Comparison of ENCODE assay signal across 23 cellular contexts in genomic region chr12:24574538-24574937, GRCh38.
"Had no signal": no experiment of that assay in that cellular context is flagged by ENCODE, and none has a peak within 500 bp of the region (broad histone marks: within the 10 kb centered on the region; RNA-seq: fewer than 3 reads in every experiment).

No MANE protein-coding gene starts in this region.

- H3K27ac ChIP-seq: breast epithelium, gastroesophageal sphincter, hepatocyte, right atrium auricular region, stomach, thyroid gland had no signal

- H3K4me1 Mint-ChIP-seq: central memory CD8-positive, alpha-beta T cell; naive thymus-derived CD4-positive, alpha-beta T cell; stimulated activated naive B cell treated with anti-CD40 and anti-IgM and Interleukin-4, amounts not matched to agents 10 μg/mL and 1 μg/mL and 100 μg/mL, for 72 hours had no signal

- H3K36me3 ChIP-seq: breast epithelium, gastroesophageal sphincter, right atrium auricular region, stomach, thyroid gland had no signal

- H3K4me3 Mint-ChIP-seq: activated T-cell treated with anti-CD3 and anti-CD28 coated beads, Interleukin-2, amount 50 U/mL, for 72 hours; central memory CD8-positive, alpha-beta T cell; naive thymus-derived CD4-positive, alpha-beta T cell; stimulated activated naive B cell treated with anti-CD40 and anti-IgM and Interleukin-4, amounts not matched to agents 10 μg/mL and 1 μg/mL and 100 μg/mL, for 72 hours; T-helper 2 cell treated with Interferon-gamma antibody and Interleukin-4, amounts not matched to agents 5 μg/mL and 100 μg/mL, for 36 hours had no signal

- H3K27me3 ChIP-seq: breast epithelium, hepatocyte, right atrium auricular region, stomach, thyroid gland had no signal

- DNase-seq: activated CD4-positive, alpha-beta T cell treated with anti-CD3 and anti-CD28 coated beads for 4 hours; activated CD4-positive, alpha-beta T cell treated with anti-CD3 and anti-CD28 coated beads, Interleukin-2, amount 50 U/mL, for 4 hours; activated naive CD4-positive, alpha-beta T cell; activated T-cell treated with anti-CD3 and anti-CD28 coated beads for 4 hours; activated T-cell treated with anti-CD3 and anti-CD28 coated beads, Interleukin-2, amount 50 U/mL, for 72 hours; dermis blood vessel endothelial cell; effector CD4-positive, alpha-beta T cell; left cardiac atrium; left ventricle myocardium superior; midbrain; naive thymus-derived CD4-positive, alpha-beta T cell; stimulated activated CD4-positive, alpha-beta T cell treated with anti-CD3 and anti-CD28 coated beads, Interleukin-15, amount 100 ng/mL, for 24 hours; stimulated activated CD4-positive, alpha-beta T cell treated with anti-CD3 and anti-CD28 coated beads, Interleukin-2, amount 100 ng/mL, for 24 hours; stimulated activated naive B cell treated with anti-CD40 and anti-IgM and Interleukin-4, amounts not matched to agents 10 μg/mL and 1 μg/mL and 100 μg/mL, for 72 hours; stomach; thyroid gland had no signal

- ATAC-seq: activated naive CD4-positive, alpha-beta T cell treated with anti-CD3 and anti-CD28 coated beads, Interleukin-2, amount 50 U/mL, for 72 hours; activated T-cell treated with anti-CD3 and anti-CD28 coated beads, Interleukin-2, amount 50 U/mL, for 72 hours; gastroesophageal sphincter; left cardiac atrium; left ventricle myocardium superior; naive thymus-derived CD4-positive, alpha-beta T cell; stimulated activated naive B cell treated with anti-CD40 and anti-IgM and Interleukin-4, amounts not matched to agents 10 μg/mL and 1 μg/mL and 100 μg/mL, for 72 hours had no signal

- H3K9me3 ChIP-seq: right atrium auricular region, thyroid gland had no signal

- H3K36me3 Mint-ChIP-seq: naive thymus-derived CD4-positive, alpha-beta T cell had no signal

- H3K9me3 Mint-ChIP-seq: T-helper 2 cell treated with Interferon-gamma antibody and Interleukin-4, amounts not matched to agents 5 μg/mL and 100 μg/mL, for 36 hours had no signal

- H3K4me3 ChIP-seq: breast epithelium, gastroesophageal sphincter, hepatocyte, right atrium auricular region, stomach, thyroid gland had no signal

- H3K4me1 ChIP-seq: breast epithelium, gastroesophageal sphincter, right atrium auricular region, stomach, thyroid gland had no signal

- H3K27ac Mint-ChIP-seq: activated naive CD4-positive, alpha-beta T cell treated with anti-CD3 and anti-CD28 coated beads, Interleukin-2, amount 50 U/mL, for 72 hours; activated T-cell treated with anti-CD3 and anti-CD28 coated beads, Interleukin-2, amount 50 U/mL, for 72 hours; naive thymus-derived CD4-positive, alpha-beta T cell; stimulated activated naive B cell treated with anti-CD40 and anti-IgM and Interleukin-4, amounts not matched to agents 10 μg/mL and 1 μg/mL and 100 μg/mL, for 72 hours; T-helper 2 cell treated with Interferon-gamma antibody and Interleukin-4, amounts not matched to agents 5 μg/mL and 100 μg/mL, for 36 hours had no signal
